In the genomic region with DNA sequence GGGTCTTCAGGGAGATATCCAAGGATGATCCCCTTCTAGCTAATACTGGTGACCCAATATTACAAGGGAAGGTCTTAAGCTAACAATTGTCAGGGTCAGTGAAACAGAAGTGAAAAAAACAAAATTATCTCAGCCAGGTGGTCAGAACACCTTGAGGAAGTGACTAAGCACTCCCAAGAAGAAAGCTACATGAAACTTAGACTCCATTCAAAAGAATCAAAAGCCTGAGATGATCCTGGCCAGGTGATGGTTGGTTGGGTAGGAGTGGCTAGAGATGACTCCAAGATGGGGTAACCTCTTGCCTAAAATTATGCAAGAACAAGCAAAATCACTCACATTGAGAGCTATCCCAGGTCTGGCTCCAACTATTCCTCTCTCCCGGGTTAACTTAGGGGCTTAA, we compare ENCODE assay signal across 19 cellular contexts. TPM values are rescaled to one million over a fixed set of nuclear protein-coding genes. Genes with fewer than 3 reads are reported as not detected.
A peak's percentile ranks its signal among the peaks of the same experiment; 100 is the strongest.
DNase-seq lines count a peak whose midpoint lies in the region; ATAC-seq, FAIRE-seq and TF ChIP-seq lines count a peak whose summit lies in the region.
"Had no signal": no experiment of that assay in that cellular context is flagged by ENCODE, and none has a peak within 500 bp of the region (broad histone marks: within the 10 kb centered on the region; RNA-seq: fewer than 3 reads in every experiment).

No MANE protein-coding gene starts in this region.

- WGBS in mammary epithelial cell (ENCODE audit: low coverage, missing lambda C conversion rate) = 94% methylated on average over 1 of the region's 1 CpG

- TF ChIP-seq CTCF in mammary epithelial cell (conservative IDR thresholded peaks at IDR 0.05 in 1 of 2, IDR thresholded peaks at IDR 0.05 in 1 of 2; ENCODE audit: extremely low read depth in 1 of 2, insufficient read depth in 1 of 2, low read depth in 1 of 2, low read length in 2 of 2) (no peak), breast epithelium (IDR thresholded peaks at IDR 0.05) (no peak), bronchial epithelial cell (IDR thresholded peaks at IDR 0.05; ENCODE audit: insufficient read depth, low read length, severe bottlenecking) (no peak)

- dilution Hi-C loops in mammary epithelial cell (cut with HindIII; ENCODE audit: low sequenced_read_pairs) = no loop called here

- intact Hi-C loops in activated CD4-positive, alpha-beta T cell treated with anti-CD3 and anti-CD28 coated beads for 36 hours (cut with DNase I, micrococcal nuclease) = no loop called here
- intact Hi-C loops in activated CD4-positive, alpha-beta T cell treated with anti-CD3 and anti-CD28 coated beads, Interleukin-2, amount 10 ng/mL, durations not matched to agents 24 days and 14 days (cut with micrococcal nuclease) = no loop called here
- intact Hi-C loops in mammary epithelial cell (cut with micrococcal nuclease) = no loop called here
- intact Hi-C loops in breast epithelium (cut with DNase I; ENCODE audit: low total_unique reads) = no loop called here

- H3K4me2 ChIP-seq in mammary epithelial cell (ENCODE audit: insufficient read depth, low read depth, low read length) = no peak overlapping the region

- no peak overlapping the region for H2AFZ ChIP-seq in mammary epithelial cell (ENCODE audit: low read depth, low read length)

- no peak overlapping the region for H3K4me3 Mint-ChIP-seq in activated CD4-positive, alpha-beta T cell treated with anti-CD3 and anti-CD28 coated beads for 36 hours
- no peak overlapping the region for H3K4me3 Mint-ChIP-seq in activated CD4-positive, alpha-beta T cell treated with anti-CD3 and anti-CD28 coated beads, Interleukin-2, amount 10 ng/mL, durations not matched to agents 24 days and 14 days
- H3K4me3 Mint-ChIP-seq: B cell had no signal

- no peaks in the 10 kb centered on the region for H3K9me3 Mint-ChIP-seq in activated CD4-positive, alpha-beta T cell treated with anti-CD3 and anti-CD28 coated beads for 36 hours (ENCODE audit: low read depth)
- no peaks in the 10 kb centered on the region for H3K9me3 Mint-ChIP-seq in activated CD4-positive, alpha-beta T cell treated with anti-CD3 and anti-CD28 coated beads, Interleukin-2, amount 10 ng/mL, durations not matched to agents 24 days and 14 days
- H3K9me3 Mint-ChIP-seq: CD4-positive, CD25-positive, alpha-beta regulatory T cell had no signal

- no peaks in the 10 kb centered on the region for H3K27me3 Mint-ChIP-seq in activated CD4-positive, alpha-beta T cell treated with anti-CD3 and anti-CD28 coated beads for 36 hours
- no peaks in the 10 kb centered on the region for H3K27me3 Mint-ChIP-seq in activated CD4-positive, alpha-beta T cell treated with anti-CD3 and anti-CD28 coated beads, Interleukin-2, amount 10 ng/mL, durations not matched to agents 24 days and 14 days
- H3K27me3 Mint-ChIP-seq: B cell; CD4-positive, CD25-positive, alpha-beta regulatory T cell had no signal

- POLR2A ChIA-PET in activated CD4-positive, alpha-beta T cell treated with anti-CD3 and anti-CD28 coated beads for 36 hours (lab: Charles Lee) = interaction anchor here (0.6 kb wide), 1 partner anchor 17 kb away, joined by 6 read pairs; no protein-coding TSS in a partner anchor

- CTCF ChIA-PET in activated CD4-positive, alpha-beta T cell treated with anti-CD3 and anti-CD28 coated beads for 36 hours (lab: Charles Lee) = interaction anchor here (1.1 to 1.6 kb wide), 4 partner anchors 12 to 167 kb away, joined by 3 to 7 read pairs (median 4); a partner anchor contains a TSS
- CTCF ChIA-PET in mammary epithelial cell (lab: Charles Lee; ENCODE audit: low non-redundant PET) = no interaction called here

- peaks cover 17% of the 10 kb centered on the region for H4K20me1 ChIP-seq in mammary epithelial cell (ENCODE audit: insufficient read depth, low read length)

- no peak overlapping the region for H3K4me3 ChIP-seq in mammary epithelial cell (replicated peaks in 1 of 3; ENCODE audit: insufficient read depth in 1 of 3, low read depth in 2 of 3, low read length in 3 of 3)
- H3K4me3 ChIP-seq in breast epithelium = no peak overlapping the region
- no peak overlapping the region for H3K4me3 ChIP-seq in bronchial epithelial cell (ENCODE audit: low read depth, low read length)
- H3K4me3 ChIP-seq: K562 had no signal

- no peak for ATAC-seq in activated CD4-positive, alpha-beta T cell treated with anti-CD3 and anti-CD28 coated beads for 36 hours
- ATAC-seq in HG03469 (IDR thresholded peaks at IDR 0.05; ENCODE audit: unreplicated experiment) (no peak), HG03342 (IDR thresholded peaks at IDR 0.05; ENCODE audit: unreplicated experiment) (no peak)
- ATAC-seq: K562 had no signal

- H3K9ac ChIP-seq in mammary epithelial cell (ENCODE audit: insufficient read depth, low read length) = no peak overlapping the region

- H3K4me1 ChIP-seq in mammary epithelial cell (ENCODE audit: insufficient read depth, low read length) = peaks cover 30% of the 10 kb centered on the region
- H3K4me1 ChIP-seq in breast epithelium = peaks cover 8 to 12% of the 10 kb centered on the region in 2 donors

- H3K36me3 Mint-ChIP-seq in activated CD4-positive, alpha-beta T cell treated with anti-CD3 and anti-CD28 coated beads for 36 hours (ENCODE audit: low read depth) = peaks cover 72% of the 10 kb centered on the region
- H3K36me3 Mint-ChIP-seq in activated CD4-positive, alpha-beta T cell treated with anti-CD3 and anti-CD28 coated beads, Interleukin-2, amount 10 ng/mL, durations not matched to agents 24 days and 14 days (ENCODE audit: low read depth) = peaks cover 76% of the 10 kb centered on the region

- H3K27ac ChIP-seq in mammary epithelial cell (ENCODE audit: insufficient read depth, low read depth, low read length) (no peak overlapping the region), breast epithelium (no peak overlapping the region)
- H3K27ac ChIP-seq: 22Rv1 had no signal

- in situ Hi-C loops in mammary epithelial cell (cut with MboI; ENCODE audit: low sequenced_read_pairs in 2 of 2) = no loop called here

- peaks cover 92% of the 10 kb centered on the region for H3K79me2 ChIP-seq in mammary epithelial cell (ENCODE audit: insufficient read depth, low read length)

- no peak for DNase-seq in activated CD4-positive, alpha-beta T cell treated with anti-CD3 and anti-CD28 coated beads for 36 hours
- DNase-seq in activated CD4-positive, alpha-beta T cell treated with anti-CD3 and anti-CD28 coated beads, Interleukin-2, amount 10 ng/mL, durations not matched to agents 24 days and 14 days = no peak
- peak; percentile 58 for DNase-seq in mammary epithelial cell
- DNase-seq in breast epithelium (ENCODE audit: low spot score in 2 of 2) = no peak
- peak; percentile 42 for DNase-seq in bronchial epithelial cell (ENCODE audit: low read depth)
- no peak for DNase-seq in activated gamma-delta T cell (lab: John Stamatoyannopoulos, UW)
- DNase-seq: Calu3; CD4-positive, CD25-positive, alpha-beta regulatory T cell; DMS53; H7; NCI-H1417 treated with DMSO at 0.1 percent for 48 hours; NCI-H1930; NCI-H69; SHP77 treated with DMSO at 0.1 percent for 48 hours had no signal

- H3K9me3 ChIP-seq in mammary epithelial cell (replicated peaks; ENCODE audit: insufficient read depth, low read length) (no peaks in the 10 kb centered on the region), breast epithelium (no peaks in the 10 kb centered on the region)

- peaks cover 41% of the 10 kb centered on the region for H3K4me1 Mint-ChIP-seq in activated CD4-positive, alpha-beta T cell treated with anti-CD3 and anti-CD28 coated beads for 36 hours
- H3K4me1 Mint-ChIP-seq in activated CD4-positive, alpha-beta T cell treated with anti-CD3 and anti-CD28 coated beads, Interleukin-2, amount 10 ng/mL, durations not matched to agents 24 days and 14 days = peaks cover 37% of the 10 kb centered on the region

- no peak for TF ChIP-seq POLR2A in breast epithelium (IDR thresholded peaks at IDR 0.05)

- no peak for FAIRE-seq in bronchial epithelial cell (lab: Jason Lieb, UNC)
- FAIRE-seq: K562 had no signal

- H3K27me3 ChIP-seq in mammary epithelial cell (ENCODE audit: insufficient read depth, low read length) (no peaks in the 10 kb centered on the region), breast epithelium (no peaks in the 10 kb centered on the region), bronchial epithelial cell (ENCODE audit: control insufficient read depth, insufficient read depth, low read length) (no peaks in the 10 kb centered on the region)

- H3K36me3 ChIP-seq in mammary epithelial cell (ENCODE audit: insufficient read depth, low read length) = peaks cover 52% of the 10 kb centered on the region
- peaks cover 20% of the 10 kb centered on the region for H3K36me3 ChIP-seq in breast epithelium
- peaks cover 37% of the 10 kb centered on the region for H3K36me3 ChIP-seq in bronchial epithelial cell (ENCODE audit: control insufficient read depth, insufficient read depth, low read length)

- peak overlapping the region; percentile 66 for H3K27ac Mint-ChIP-seq in activated CD4-positive, alpha-beta T cell treated with anti-CD3 and anti-CD28 coated beads for 36 hours
- no peak overlapping the region for H3K27ac Mint-ChIP-seq in activated CD4-positive, alpha-beta T cell treated with anti-CD3 and anti-CD28 coated beads, Interleukin-2, amount 10 ng/mL, durations not matched to agents 24 days and 14 days
- H3K27ac Mint-ChIP-seq: B cell had no signal

- no TSS peak for BruUV-seq in mammary epithelial cell (replicated peaks; lab: Mats Ljungman, UMichigan)

RNA-seq across cellular contexts. Expression of a gene that starts 5.4 kb away (rescaled TPM):
- total RNA-seq in activated CD4-positive, alpha-beta T cell treated with anti-CD3 and anti-CD28 coated beads for 36 hours = 100 to 1,000 TPM; 261 to 268 TPM
- 335 and 343 TPM in 2 replicates for total RNA-seq in activated CD4-positive, alpha-beta T cell treated with anti-CD3 and anti-CD28 coated beads, Interleukin-2, amount 10 ng/mL, durations not matched to agents 24 days and 14 days
- total RNA-seq in mammary epithelial cell (100 to 1,000 TPM; 284 to 291 TPM), breast epithelium (100 to 1,000 TPM; 150 to 173 (median 168) TPM), bronchial epithelial cell (320 and 342 TPM in 2 replicates)
- 310 TPM for polyA plus RNA-seq in mammary epithelial cell
- polyA minus RNA-seq in mammary epithelial cell = 716 TPM

RNA-seq across cellular contexts. Expression of a gene that starts 12.7 kb away (rescaled TPM):
- total RNA-seq in activated CD4-positive, alpha-beta T cell treated with anti-CD3 and anti-CD28 coated beads for 36 hours = 10 to 100 TPM; 92.8 to 93.4 TPM
- 114 and 122 TPM in 2 replicates for total RNA-seq in activated CD4-positive, alpha-beta T cell treated with anti-CD3 and anti-CD28 coated beads, Interleukin-2, amount 10 ng/mL, durations not matched to agents 24 days and 14 days
- total RNA-seq in mammary epithelial cell (10 to 100 TPM in 1 of 2 donors, 1 to 10 TPM in 1; 7.0 to 41.7 TPM), breast epithelium (10 to 100 TPM; 10.7 to 15.2 (median 13.4) TPM), bronchial epithelial cell (7.6 and 9.7 TPM in 2 replicates)
- polyA plus RNA-seq in mammary epithelial cell = 22.0 TPM
- polyA minus RNA-seq in mammary epithelial cell = 24.9 TPM

RNA-seq across cellular contexts. Expression of a gene that starts 29.3 kb away (rescaled TPM):
- 10 to 100 TPM; 21.0 to 27.2 TPM for total RNA-seq in activated CD4-positive, alpha-beta T cell treated with anti-CD3 and anti-CD28 coated beads for 36 hours
- 32.5 and 37.2 TPM in 2 replicates for total RNA-seq in activated CD4-positive, alpha-beta T cell treated with anti-CD3 and anti-CD28 coated beads, Interleukin-2, amount 10 ng/mL, durations not matched to agents 24 days and 14 days
- total RNA-seq in mammary epithelial cell (10 to 100 TPM; 17.8 to 33.3 TPM), breast epithelium (10 to 100 TPM; 15.4 to 24.9 (median 18.0) TPM), bronchial epithelial cell (22.9 and 25.3 TPM in 2 replicates)
- polyA plus RNA-seq in mammary epithelial cell = 32.4 TPM
- 40.2 TPM for polyA minus RNA-seq in mammary epithelial cell

RNA-seq across cellular contexts. Expression of a gene that starts 35.9 kb away (rescaled TPM):
- total RNA-seq in activated CD4-positive, alpha-beta T cell treated with anti-CD3 and anti-CD28 coated beads for 36 hours = 100 to 1,000 TPM; 169 to 201 TPM
- 258 and 262 TPM in 2 replicates for total RNA-seq in activated CD4-positive, alpha-beta T cell treated with anti-CD3 and anti-CD28 coated beads, Interleukin-2, amount 10 ng/mL, durations not matched to agents 24 days and 14 days
- total RNA-seq in mammary epithelial cell (100 to 1,000 TPM; 131 to 132 TPM), breast epithelium (100 to 1,000 TPM in 2 of 3 donors, 10 to 100 TPM in 1; 89.4 to 115 (median 101) TPM), bronchial epithelial cell (165 and 248 TPM in 2 replicates)
- 176 TPM for polyA plus RNA-seq in mammary epithelial cell
- polyA minus RNA-seq in mammary epithelial cell = 162 TPM

RNA-seq across cellular contexts. Expression of a gene that starts 48.6 kb away (rescaled TPM):
- total RNA-seq in activated CD4-positive, alpha-beta T cell treated with anti-CD3 and anti-CD28 coated beads for 36 hours = 1 to 10 TPM; 5.7 to 6.4 TPM
- total RNA-seq in activated CD4-positive, alpha-beta T cell treated with anti-CD3 and anti-CD28 coated beads, Interleukin-2, amount 10 ng/mL, durations not matched to agents 24 days and 14 days = 3.7 and 4.7 TPM in 2 replicates
- total RNA-seq in mammary epithelial cell (10 to 100 TPM; 33.7 to 43.1 TPM), breast epithelium (10 to 100 TPM in 1 of 3 donors, 1 to 10 TPM in 2; 7.8 to 21.1 (median 8.8) TPM), bronchial epithelial cell (10.3 and 12.2 TPM in 2 replicates)
- polyA plus RNA-seq in mammary epithelial cell = 38.1 TPM
- polyA minus RNA-seq in mammary epithelial cell = 35.6 TPM

Comparison
In these comparisons a context has a peak if more than half of its experiments do, and no peak if none do; other contexts are left out.
1. DNase-seq: peak in mammary epithelial cell (single experiment) and bronchial epithelial cell (single experiment); none in activated CD4-positive, alpha-beta T cell treated with anti-CD3 and anti-CD28 coated beads for 36 hours (single experiment), activated CD4-positive, alpha-beta T cell treated with anti-CD3 and anti-CD28 coated beads, Interleukin-2, amount 10 ng/mL, durations not matched to agents 24 days and 14 days (single experiment), breast epithelium (0 of 2) and activated gamma-delta T cell (single experiment).